15 cellular contexts compared by ENCODE assay signal in the genomic region with DNA sequence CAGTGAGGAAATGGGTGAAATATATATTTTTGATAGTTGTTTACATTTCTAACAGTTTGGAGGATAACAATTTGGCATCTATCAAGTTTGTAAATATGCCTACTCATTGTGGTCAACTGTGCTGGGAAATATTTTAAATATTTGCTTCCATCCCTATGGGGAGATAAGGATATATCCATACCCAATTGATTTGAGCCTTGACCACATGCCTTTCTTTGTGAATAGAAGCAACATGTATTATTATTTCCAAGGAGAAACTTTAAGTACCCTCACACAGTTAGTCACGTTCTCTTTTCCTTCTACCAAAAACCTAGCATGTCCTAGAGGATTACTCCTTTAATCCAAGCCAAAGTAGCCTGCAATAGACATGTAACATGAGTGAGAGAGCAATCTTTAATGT.
DNase-seq lines count a peak whose midpoint lies in the region; TF ChIP-seq lines count a peak whose summit lies in the region.
"Had no signal": no experiment of that assay in that cellular context is flagged by ENCODE, and none has a peak within 500 bp of the region (broad histone marks: within the 10 kb centered on the region; RNA-seq: fewer than 3 reads in every experiment).

No MANE protein-coding gene starts in this region.

- no peak for TF ChIP-seq CTCF in osteoblast (IDR thresholded peaks at IDR 0.05; ENCODE audit: extremely low read depth, low read depth, low read length)
- TF ChIP-seq CTCF in sigmoid colon (IDR thresholded peaks at IDR 0.05): no peak
- no peak for TF ChIP-seq CTCF in vagina (IDR thresholded peaks at IDR 0.05)

- DNase-seq in H4 (ENCODE audit: low spot score): peak; percentile 56
- peak; percentile 34 to 63 for DNase-seq in SJCRH30
- peak; percentile 29 for DNase-seq in erythroblast (lab: John Stamatoyannopoulos, UW)
- no peak for DNase-seq in osteoblast (ENCODE audit: insufficient read length, low spot score, missing footprints)
- DNase-seq in sigmoid colon: no peak
- no peak for DNase-seq in vagina (ENCODE audit: extremely low spot score in 2 of 2)
- DNase-seq in NCI-H446 treated with DMSO at 0.1 percent for 48 hours (lab: John Stamatoyannopoulos, UW): no peak
- DNase-seq in SHP77 (lab: John Stamatoyannopoulos, UW): no peak
- DNase-seq: activated CD4-positive, CD25-positive, alpha-beta regulatory T cell treated with anti-CD3 and anti-CD28 coated beads, Interleukin-2, amount 50 U/mL, for 72 hours; dermis blood vessel endothelial cell; DND-41; glutamatergic neuron; NCI-H1417; testis had no signal

- H3K4me1 ChIP-seq in SJCRH30 (peaks cover 30% of the 10 kb centered on the region), osteoblast (ENCODE audit: insufficient read depth, low read length) (peaks cover 7% of the 10 kb centered on the region), sigmoid colon (no peaks in the 10 kb centered on the region), vagina (peaks cover 7% of the 10 kb centered on the region)
- H3K4me1 ChIP-seq: right atrium auricular region, testis had no signal

- no peak overlapping the region for H3K4me3 ChIP-seq in SJCRH30
- H3K4me3 ChIP-seq in osteoblast (ENCODE audit: insufficient read depth, low read length): no peak overlapping the region
- no peak overlapping the region for H3K4me3 ChIP-seq in sigmoid colon
- H3K4me3 ChIP-seq in vagina: no peak overlapping the region
- H3K4me3 ChIP-seq: right atrium auricular region, testis had no signal

- H3K36me3 ChIP-seq in SJCRH30: no peaks in the 10 kb centered on the region
- no peaks in the 10 kb centered on the region for H3K36me3 ChIP-seq in osteoblast (ENCODE audit: insufficient read depth, low read length)
- H3K36me3 ChIP-seq in sigmoid colon: no peaks in the 10 kb centered on the region
- H3K36me3 ChIP-seq in vagina: no peaks in the 10 kb centered on the region
- H3K36me3 ChIP-seq: right atrium auricular region had no signal

- no peaks in the 10 kb centered on the region for H3K27me3 ChIP-seq in SJCRH30
- no peaks in the 10 kb centered on the region for H3K27me3 ChIP-seq in osteoblast (ENCODE audit: insufficient read depth, low read length)
- H3K27me3 ChIP-seq in sigmoid colon: no peaks in the 10 kb centered on the region
- H3K27me3 ChIP-seq in vagina: no peaks in the 10 kb centered on the region
- H3K27me3 ChIP-seq: right atrium auricular region, testis had no signal

- TF ChIP-seq EP300 in sigmoid colon (IDR thresholded peaks at IDR 0.05): no peak

- H3K9me3 ChIP-seq in SJCRH30 (replicated peaks) (peaks cover 9% of the 10 kb centered on the region), osteoblast (ENCODE audit: low read depth, low read length) (no peaks in the 10 kb centered on the region), sigmoid colon (no peaks in the 10 kb centered on the region), vagina (no peaks in the 10 kb centered on the region)
- H3K9me3 ChIP-seq: right atrium auricular region, testis had no signal

- WGBS in sigmoid colon, 2 donors: 82 to 85% methylated on average over 1 of the region's 1 CpG

- intact Hi-C loops in sigmoid colon (cut with DNase I) (no loop called here), vagina (cut with DNase I) (no loop called here)

- TF ChIP-seq POLR2A in erythroblast (IDR thresholded peaks at IDR 0.05; ENCODE audit: low read length) (no peak), sigmoid colon (IDR thresholded peaks at IDR 0.05) (no peak), vagina (IDR thresholded peaks at IDR 0.05) (no peak)

- no peak overlapping the region for H2AFZ ChIP-seq in osteoblast (ENCODE audit: low read length)

- H3K27ac ChIP-seq in SJCRH30 (peak overlapping the region; percentile 97), osteoblast (ENCODE audit: low read depth, low read length) (peak overlapping the region; percentile 80), sigmoid colon (no peak overlapping the region), vagina (no peak overlapping the region)
- H3K27ac ChIP-seq: right atrium auricular region, testis had no signal

- H3K4me2 ChIP-seq in osteoblast (ENCODE audit: insufficient read depth, low read length): no peak overlapping the region

- no peaks in the 10 kb centered on the region for H3K79me2 ChIP-seq in osteoblast (ENCODE audit: insufficient read depth, low read length)

- H4K20me1 ChIP-seq in osteoblast (ENCODE audit: insufficient read depth, low read length): no peaks in the 10 kb centered on the region

Comparison
In these comparisons a context has a peak if more than half of its experiments do, and no peak if none do; other contexts are left out.
1. DNase-seq: peak in H4 (single experiment), SJCRH30 (2 of 2) and erythroblast (2 of 2); none in osteoblast (single experiment), sigmoid colon (single experiment), vagina (0 of 2), NCI-H446 treated with DMSO at 0.1 percent for 48 hours (single experiment) and SHP77 (0 of 2).
2. H3K27ac ChIP-seq: peak in SJCRH30 (single experiment) and osteoblast (single experiment); none in sigmoid colon (0 of 4) and vagina (single experiment).